In genomic region chr19:9406798-9407352, GRCh38 we compare ENCODE assay signal across 8 cellular contexts. TPM values are rescaled to one million over a fixed set of nuclear protein-coding genes. Genes with fewer than 3 reads are reported as not detected.
DNase-seq lines count a peak whose midpoint lies in the region; ATAC-seq and TF ChIP-seq lines count a peak whose summit lies in the region.

No MANE protein-coding gene starts in this region.

- H3K27me3 ChIP-seq in BE2C (no peaks in the 10 kb centered on the region), neutrophil (peaks cover 24% of the 10 kb centered on the region), testis (no peaks in the 10 kb centered on the region)

- H3K4me3 ChIP-seq in BE2C (ENCODE audit: low read depth, low read length) (peak overlapping the region; percentile 85), epithelial cell of proximal tubule (ENCODE audit: low read depth, low read length) (peak overlapping the region; percentile 70), neutrophil (ENCODE audit: low read depth in 1 of 2, low read length in 1 of 2) (peak overlapping the region; percentile 52 to 63), testis (peak overlapping the region; percentile 55 to 69)

- POLR2A ChIA-PET in activated CD4-positive, alpha-beta memory T cell treated with anti-CD3 and anti-CD28 coated beads, Interleukin-2, amount 10 ng/mL, durations not matched to agents 7 days and 5 days (lab: Charles Lee), result no interaction called here

- no peak overlapping the region for H3K27ac Mint-ChIP-seq in activated CD4-positive, alpha-beta memory T cell treated with anti-CD3 and anti-CD28 coated beads, Interleukin-2, amount 10 ng/mL, durations not matched to agents 7 days and 5 days

- peaks cover 55% of the 10 kb centered on the region for H3K9me3 Mint-ChIP-seq in activated CD4-positive, alpha-beta memory T cell treated with anti-CD3 and anti-CD28 coated beads, Interleukin-2, amount 10 ng/mL, durations not matched to agents 7 days and 5 days

- H3K27me3 Mint-ChIP-seq in activated CD4-positive, alpha-beta memory T cell treated with anti-CD3 and anti-CD28 coated beads, Interleukin-2, amount 10 ng/mL, durations not matched to agents 7 days and 5 days, result no peaks in the 10 kb centered on the region

- 1 to 5% methylated on average over 7 to 39 of the region's 39 CpGs for WGBS in testis, 2 donors

- intact Hi-C loops in testis (cut with DNase I; ENCODE audit: low total_unique reads), result no loop called here

- H3K27ac ChIP-seq in neutrophil (no peak overlapping the region), testis (peak overlapping the region; percentile 48 to 63)

- TF ChIP-seq CTCF in BE2C (IDR thresholded peaks at IDR 0.05; ENCODE audit: low read depth, low read length), result no peak
- no peak for TF ChIP-seq CTCF in epithelial cell of proximal tubule (conservative IDR thresholded peaks at IDR 0.05; ENCODE audit: low read depth, low read length)
- no peak for TF ChIP-seq CTCF in neutrophil (IDR thresholded peaks at IDR 0.05)
- no peak for TF ChIP-seq CTCF in testis (IDR thresholded peaks at IDR 0.05)

- no peak for TF ChIP-seq POLR2A in testis (IDR thresholded peaks at IDR 0.05)

- H3K4me3 Mint-ChIP-seq in activated CD4-positive, alpha-beta memory T cell treated with anti-CD3 and anti-CD28 coated beads, Interleukin-2, amount 10 ng/mL, durations not matched to agents 7 days and 5 days, result peak overlapping the region; percentile 36

- H3K36me3 Mint-ChIP-seq in activated CD4-positive, alpha-beta memory T cell treated with anti-CD3 and anti-CD28 coated beads, Interleukin-2, amount 10 ng/mL, durations not matched to agents 7 days and 5 days (ENCODE audit: low read depth), result peaks cover 37% of the 10 kb centered on the region

- CTCF ChIA-PET in activated CD4-positive, alpha-beta memory T cell treated with anti-CD3 and anti-CD28 coated beads, Interleukin-2, amount 10 ng/mL, durations not matched to agents 7 days and 5 days (lab: Charles Lee), result no interaction called here

- peak; percentile 97 for DNase-seq in BE2C
- peak; percentile 32 for DNase-seq in MV-4-11 (lab: John Stamatoyannopoulos, UW)
- peak; percentile 49 for DNase-seq in activated CD4-positive, alpha-beta memory T cell treated with anti-CD3 and anti-CD28 coated beads, Interleukin-2, amount 10 ng/mL, durations not matched to agents 7 days and 5 days
- no peak for DNase-seq in epithelial cell of proximal tubule (ENCODE audit: low read depth)
- DNase-seq in testis, result peak; percentile 96

- peaks cover 18% of the 10 kb centered on the region for H3K4me1 Mint-ChIP-seq in activated CD4-positive, alpha-beta memory T cell treated with anti-CD3 and anti-CD28 coated beads, Interleukin-2, amount 10 ng/mL, durations not matched to agents 7 days and 5 days

- H3K4me1 ChIP-seq in BE2C (no peaks in the 10 kb centered on the region), neutrophil (ENCODE audit: control insufficient read depth in 1 of 2, insufficient read depth in 1 of 2, low read depth in 1 of 2, low read length in 1 of 2) (peaks cover 6 to 10% of the 10 kb centered on the region in 2 experiments), testis (no peaks in the 10 kb centered on the region)

- H3K9me3 ChIP-seq in BE2C (0 out of 2 replicates have a peak, but pooled peaks cover 2% of the 10 kb centered on the region), neutrophil (peaks cover 40% of the 10 kb centered on the region), testis (no peaks in the 10 kb centered on the region)

- H3K36me3 ChIP-seq in BE2C (no peaks in the 10 kb centered on the region; the same call in 1 of the 2 replicates), neutrophil (no peaks in the 10 kb centered on the region), testis (ENCODE audit: low read depth, missing control alignments) (no peaks in the 10 kb centered on the region)

- ATAC-seq in HG03196 (IDR thresholded peaks at IDR 0.05; ENCODE audit: unreplicated experiment) (no peak), HG03432 (IDR thresholded peaks at IDR 0.05; ENCODE audit: unreplicated experiment) (no peak)

RNA-seq across cellular contexts. Expression of gene ZNF266, which starts 28.5 kb away (rescaled TPM):
- polyA plus RNA-seq in BE2C (2012; ENCODE audit: insufficient read depth, insufficient read length, low read depth), result 12.4 TPM
- total RNA-seq in activated CD4-positive, alpha-beta memory T cell treated with anti-CD3 and anti-CD28 coated beads, Interleukin-2, amount 10 ng/mL, durations not matched to agents 7 days and 5 days, result 10 to 100 TPM; 31.3 to 32.1 TPM
- total RNA-seq in epithelial cell of proximal tubule (5.6 and 9.1 TPM in 2 replicates), testis (10 to 100 TPM; 26.5 to 43.3 TPM)
- polyA plus RNA-seq in testis (ENCODE audit: insufficient read depth, low read depth, low replicate concordance), result 18.5 TPM

RNA-seq across cellular contexts. Expression of gene ZNF177, which starts 44.1 kb away (rescaled TPM):
- polyA plus RNA-seq in BE2C (2012; ENCODE audit: insufficient read depth, insufficient read length, low read depth), result 8.5 TPM
- total RNA-seq in activated CD4-positive, alpha-beta memory T cell treated with anti-CD3 and anti-CD28 coated beads, Interleukin-2, amount 10 ng/mL, durations not matched to agents 7 days and 5 days, result under 1 TPM; 0.50 to 0.60 TPM
- total RNA-seq in epithelial cell of proximal tubule, result 0.92 and 1.2 TPM in 2 replicates
- 10 to 100 TPM; 11.9 to 20.7 TPM for total RNA-seq in testis
- 16.5 TPM for polyA plus RNA-seq in testis (ENCODE audit: insufficient read depth, low read depth, low replicate concordance)
